Comparison of ENCODE assay signal across 8 cellular contexts in genomic region chr17:17186051-17186450, GRCh38. TPM values are rescaled to one million over a fixed set of nuclear protein-coding genes. Genes with fewer than 3 reads are reported as not detected.
DNase-seq lines count a peak whose midpoint lies in the region; ATAC-seq and TF ChIP-seq lines count a peak whose summit lies in the region.

No MANE protein-coding gene starts in this region.

- H3K4me3 ChIP-seq in PC-9 (no peak overlapping the region), choroid plexus epithelial cell (ENCODE audit: low read depth, low read length) (no peak overlapping the region), Peyer's patch (no peak overlapping the region)

- intact Hi-C loops in PC-9 (cut with micrococcal nuclease; ENCODE audit: unreplicated experiment), result no loop called here

- peaks cover 23% of the 10 kb centered on the region for H4K20me1 ChIP-seq in PC-9 (ENCODE audit: insufficient read depth)

- no peaks in the 10 kb centered on the region for H3K79me2 ChIP-seq in PC-9 (ENCODE audit: low read depth)

- H3K9me3 ChIP-seq in PC-9 (ENCODE audit: insufficient read depth, low read depth), result no peaks in the 10 kb centered on the region
- no peaks in the 10 kb centered on the region for H3K9me3 ChIP-seq in Peyer's patch

- no peak for ATAC-seq in HG03175 (IDR thresholded peaks at IDR 0.05; ENCODE audit: unreplicated experiment)

- no peaks in the 10 kb centered on the region for H3K27me3 ChIP-seq in PC-9 (ENCODE audit: insufficient read depth, low read depth)
- no peaks in the 10 kb centered on the region for H3K27me3 ChIP-seq in Peyer's patch

- no peaks in the 10 kb centered on the region for H3K9me2 ChIP-seq in PC-9 (ENCODE audit: insufficient read depth)

- DNase-seq in GM13977 (ENCODE audit: low spot score) (peak; percentile 76), PC-9 (peak; percentile 42 to 55), choroid plexus epithelial cell (ENCODE audit: low read depth) (peak; percentile 38), LoVo (ENCODE audit: low spot score) (no peak), Peyer's patch (no peak), NCI-H146 (lab: John Stamatoyannopoulos, UW) (no peak)
- peak; percentile 64 for DNase-seq in stimulated activated CD4-positive, alpha-beta T cell treated with anti-CD3 and anti-CD28 coated beads, Interleukin-1b, Interleukin-23, amount 100 ng/mL, for 48 hours

- H3K27ac ChIP-seq in PC-9 (no peak overlapping the region), Peyer's patch (no peak overlapping the region)

- no peak for TF ChIP-seq POLR2A in Peyer's patch (IDR thresholded peaks at IDR 0.05)

- no peak overlapping the region for H2AFZ ChIP-seq in PC-9

- peaks cover 9% of the 10 kb centered on the region for H3K4me1 ChIP-seq in PC-9 (replicated peaks; ENCODE audit: insufficient read depth)
- H3K4me1 ChIP-seq in Peyer's patch, result peaks cover 0 to 13% (median 4%) of the 10 kb centered on the region in 4 donors

- CTCF ChIA-PET in PC-9 (lab: Charles Lee), result no interaction called here

- H3K36me3 ChIP-seq in PC-9 (ENCODE audit: low read depth) (peaks cover 36% of the 10 kb centered on the region), Peyer's patch (peaks cover 0 to 55% (median 0%) of the 10 kb centered on the region in 3 donors)

- BruUV-seq in PC-9 (replicated peaks; lab: Mats Ljungman, UMichigan), result no TSS peak

- TF ChIP-seq CTCF in GM13977 (IDR thresholded peaks at IDR 0.05; ENCODE audit: extremely low read depth, insufficient read depth, missing control alignments), result no peak
- TF ChIP-seq CTCF in PC-9 (conservative IDR thresholded peaks at IDR 0.05), result no peak
- TF ChIP-seq CTCF in choroid plexus epithelial cell (conservative IDR thresholded peaks at IDR 0.05; ENCODE audit: low read depth, low read length), result no peak
- no peak for TF ChIP-seq CTCF in Peyer's patch (IDR thresholded peaks at IDR 0.05)

- POLR2A ChIA-PET in PC-9 (lab: Charles Lee; ENCODE audit: unreplicated experiment), result interaction anchor here (0.6 kb wide), 1 partner anchor 16 kb away, joined by 13 read pairs; no protein-coding TSS in a partner anchor

- H3F3A ChIP-seq in PC-9 (ENCODE audit: insufficient read depth, low read depth), result peaks cover 77% of the 10 kb centered on the region

- in situ Hi-C loops in GM13977 (cut with MboI; ENCODE audit: low pct_unique_long_range_greater_than_20kb, low sequenced_read_pairs, unreplicated experiment), result no loop called here

- no peak overlapping the region for H3K4me2 ChIP-seq in PC-9

RNA-seq across cellular contexts. Expression of gene PLD6, which starts 20.1 kb away (rescaled TPM):
- total RNA-seq in PC-9 (2021) (4.1 and 5.0 TPM in 2 replicates), Peyer's patch (1 to 10 TPM in 2 of 4 donors, not detected in 2; 1.6 to 3.5 TPM)

RNA-seq across cellular contexts. Expression of gene FLCN, which starts 50.9 kb away (rescaled TPM):
- 38.5 and 38.8 TPM in 2 replicates for total RNA-seq in PC-9 (2021)
- 100 to 1,000 TPM; 186 to 243 (median 210) TPM for total RNA-seq in Peyer's patch

Comparison
In these comparisons a context has a peak if more than half of its experiments do, and no peak if none do; other contexts are left out.
1. DNase-seq: peak in GM13977 (single experiment), PC-9 (2 of 2), choroid plexus epithelial cell (single experiment) and stimulated activated CD4-positive, alpha-beta T cell treated with anti-CD3 and anti-CD28 coated beads, Interleukin-1b, Interleukin-23, amount 100 ng/mL, for 48 hours (single experiment); none in LoVo (single experiment), Peyer's patch (0 of 3) and NCI-H146 (single experiment).